ENCODE assay signal across 8 cellular contexts in the genomic region with DNA sequence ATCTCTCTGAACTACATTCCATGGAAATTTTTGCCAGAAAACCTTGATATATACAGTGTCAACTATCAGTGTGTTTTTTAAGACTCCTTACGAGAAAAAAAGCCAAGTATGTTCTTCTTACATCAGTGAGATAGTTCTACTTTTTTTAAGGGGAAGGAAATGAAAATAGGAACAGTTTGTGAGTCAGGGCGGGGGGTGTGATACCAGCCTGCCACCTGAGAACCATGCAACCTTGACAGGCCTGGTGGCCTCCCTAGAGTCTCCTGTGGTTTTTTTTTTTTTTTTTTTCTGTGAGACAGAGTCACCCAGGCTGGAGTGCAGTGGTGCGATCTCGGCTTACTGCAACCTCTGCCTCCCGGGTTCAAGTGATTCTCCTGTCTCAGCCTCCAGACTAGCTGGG.
DNase-seq lines count a peak whose midpoint lies in the region; ATAC-seq and TF ChIP-seq lines count a peak whose summit lies in the region.

No MANE protein-coding gene starts in this region.

- H3K9me3 ChIP-seq in esophagus muscularis mucosa, result peaks cover 0 to 5% (median 0%) of the 10 kb centered on the region in 4 donors

- H3K27me3 Mint-ChIP-seq in immature natural killer cell (ENCODE audit: low read depth in 3 of 3), result no peaks in the 10 kb centered on the region

- 77% methylated on average over 5 of the region's 5 CpGs for WGBS in esophagus muscularis mucosa

- no peaks in the 10 kb centered on the region for H3K4me1 ChIP-seq in esophagus muscularis mucosa

- intact Hi-C loops in esophagus muscularis mucosa (cut with DNase I), result no loop called here

- no peak overlapping the region for H3K27ac ChIP-seq in esophagus muscularis mucosa (replicated peaks in 1 of 4)

- peaks cover 0 to 13% (median 8%) of the 10 kb centered on the region in 3 donors for H3K36me3 Mint-ChIP-seq in immature natural killer cell

- TF ChIP-seq CTCF in esophagus muscularis mucosa (IDR thresholded peaks at IDR 0.05), result no peak

- no peaks in the 10 kb centered on the region for H3K27me3 ChIP-seq in esophagus muscularis mucosa

- TF ChIP-seq POLR2A in esophagus muscularis mucosa (IDR thresholded peaks at IDR 0.05; ENCODE audit: low read depth), result no peak

- ATAC-seq in GM18858 (IDR thresholded peaks at IDR 0.05; ENCODE audit: unreplicated experiment) (peak; percentile 79), GM21526 (IDR thresholded peaks at IDR 0.05; ENCODE audit: low FRiP score, unreplicated experiment) (peak; percentile 83), HG03565 (IDR thresholded peaks at IDR 0.05; ENCODE audit: unreplicated experiment) (peak; percentile 66)

- peaks cover 17 to 20% of the 10 kb centered on the region in 2 donors for H3K4me1 Mint-ChIP-seq in immature natural killer cell

- H3K36me3 ChIP-seq in esophagus muscularis mucosa, result no peaks in the 10 kb centered on the region

- DNase-seq in immature natural killer cell (peak in 2 of 3 donors; percentile 7 to 9), esophagus muscularis mucosa (ENCODE audit: extremely low spot score) (no peak), globus pallidus (ENCODE audit: low spot score) (no peak), activated T-cell treated with anti-CD3 and anti-CD28 coated beads for 4 hours (no peak)
- DNase-seq in effector CD4-positive, alpha-beta T cell, result no peak

- TF ChIP-seq EP300 in esophagus muscularis mucosa (IDR thresholded peaks at IDR 0.05), result no peak

- H3K4me3 Mint-ChIP-seq in immature natural killer cell, result no peak overlapping the region

- H3K27ac Mint-ChIP-seq in immature natural killer cell, result no peak overlapping the region

- no peaks in the 10 kb centered on the region for H3K9me3 Mint-ChIP-seq in immature natural killer cell

- H3K4me3 ChIP-seq in esophagus muscularis mucosa, result no peak overlapping the region

Comparison
In these comparisons a context has a peak if more than half of its experiments do, and no peak if none do; other contexts are left out.
1. DNase-seq: peak in immature natural killer cell (2 of 3); none in esophagus muscularis mucosa (single experiment), effector CD4-positive, alpha-beta T cell (single experiment), globus pallidus (single experiment) and activated T-cell treated with anti-CD3 and anti-CD28 coated beads for 4 hours (single experiment).
2. Peak in every context shown above with its lines, with median percentiles within 50 percentile points of each other: ATAC-seq.